22 cellular contexts compared by ENCODE assay signal in genomic region chr19:43544077-43544476, GRCh38. TPM values are rescaled to one million over a fixed set of nuclear protein-coding genes. Genes with fewer than 3 reads are reported as not detected.
A peak's percentile ranks its signal among the peaks of the same experiment; 100 is the strongest.
DNase-seq lines count a peak whose midpoint lies in the region; ATAC-seq and TF ChIP-seq lines count a peak whose summit lies in the region.
"Had no signal": no experiment of that assay in that cellular context is flagged by ENCODE, and none has a peak within 500 bp of the region (broad histone marks: within the 10 kb centered on the region; RNA-seq: fewer than 3 reads in every experiment).

No MANE protein-coding gene starts in this region.

- no peak overlapping the region for H3K27ac ChIP-seq in CD4-positive, alpha-beta T cell (ENCODE audit: low read depth, low read length)
- H3K27ac ChIP-seq in osteoblast (ENCODE audit: low read depth, low read length) (no peak overlapping the region), A673 (ENCODE audit: low read depth, low read length, poor library complexity, severe bottlenecking) (no peak overlapping the region)
- H3K27ac ChIP-seq: 22Rv1, C4-2B had no signal

- CTCF ChIA-PET in CD4-positive, alpha-beta T cell (lab: Charles Lee), result interaction anchor here (1.6 kb wide), 1 partner anchor 17 kb away, joined by 3 read pairs; no protein-coding TSS in a partner anchor
- CTCF ChIA-PET in A673 (lab: Charles Lee), result no interaction called here

- no peak for TF ChIP-seq CTCF in CD4-positive, alpha-beta T cell (IDR thresholded peaks at IDR 0.05)
- no peak for TF ChIP-seq CTCF in osteoblast (IDR thresholded peaks at IDR 0.05; ENCODE audit: extremely low read depth, low read depth, low read length)
- TF ChIP-seq CTCF in A673 (conservative IDR thresholded peaks at IDR 0.05; ENCODE audit: low read depth, low read length), result no peak

- no peaks in the 10 kb centered on the region for H3K4me1 Mint-ChIP-seq in activated T-cell treated with anti-CD3 and anti-CD28 coated beads, Interleukin-2, amount 50 U/mL, for 24 hours (ENCODE audit: low read depth)
- no peaks in the 10 kb centered on the region for H3K4me1 Mint-ChIP-seq in CD4-positive, alpha-beta T cell (ENCODE audit: low read depth)
- H3K4me1 Mint-ChIP-seq: CD4-positive, CD25-positive, alpha-beta regulatory T cell; CD8-positive, alpha-beta memory T cell; GM23338; H9 had no signal

- H4K20me1 ChIP-seq in osteoblast (ENCODE audit: insufficient read depth, low read length), result no peaks in the 10 kb centered on the region

- POLR2A ChIA-PET in CD4-positive, alpha-beta T cell (lab: Charles Lee), result no interaction called here
- POLR2A ChIA-PET in A673 (lab: Charles Lee; ENCODE audit: low non-redundant PET), result no interaction called here

- H3K9me3 Mint-ChIP-seq in activated T-cell treated with anti-CD3 and anti-CD28 coated beads, Interleukin-2, amount 50 U/mL, for 24 hours, result peaks cover 3% of the 10 kb centered on the region
- H3K9me3 Mint-ChIP-seq in CD4-positive, alpha-beta T cell, result peaks cover 3% of the 10 kb centered on the region

- H3K4me1 ChIP-seq in osteoblast (ENCODE audit: insufficient read depth, low read length) (no peaks in the 10 kb centered on the region), A673 (ENCODE audit: insufficient read depth, low read length, poor library complexity, severe bottlenecking) (no peaks in the 10 kb centered on the region)
- H3K4me1 ChIP-seq: BE2C had no signal

- no TSS peak for BruUV-seq in A673 (replicated peaks; lab: Mats Ljungman, UMichigan)

- ATAC-seq in CD4-positive, alpha-beta T cell (ENCODE audit: poor library complexity), result no peak
- ATAC-seq: GM12878, GM23338, HCT116 had no signal

- H3K36me3 ChIP-seq in osteoblast (ENCODE audit: insufficient read depth, low read length) (peaks cover 41% of the 10 kb centered on the region), A673 (ENCODE audit: insufficient read depth, low read length, poor library complexity, severe bottlenecking) (peaks cover 47% of the 10 kb centered on the region)

- no peaks in the 10 kb centered on the region for H3K27me3 ChIP-seq in CD4-positive, alpha-beta T cell (ENCODE audit: control insufficient read depth, insufficient read depth, low read length)
- H3K27me3 ChIP-seq in osteoblast (ENCODE audit: insufficient read depth, low read length) (no peaks in the 10 kb centered on the region), A673 (replicated peaks; ENCODE audit: insufficient read depth, low read depth, low read length, poor library complexity) (no peaks in the 10 kb centered on the region)
- H3K27me3 ChIP-seq: BE2C had no signal

- H3K27me3 Mint-ChIP-seq in activated T-cell treated with anti-CD3 and anti-CD28 coated beads, Interleukin-2, amount 50 U/mL, for 24 hours, result no peaks in the 10 kb centered on the region
- H3K27me3 Mint-ChIP-seq in CD4-positive, alpha-beta T cell, result no peaks in the 10 kb centered on the region
- H3K27me3 Mint-ChIP-seq: CD4-positive, CD25-positive, alpha-beta regulatory T cell; CD8-positive, alpha-beta memory T cell had no signal

- H3K4me3 ChIP-seq in osteoblast (ENCODE audit: insufficient read depth, low read length) (no peak overlapping the region), A673 (ENCODE audit: low read depth, low read length, poor library complexity, severe bottlenecking) (no peak overlapping the region)
- H3K4me3 ChIP-seq: GM12878, GM23338 had no signal

- H3K36me3 Mint-ChIP-seq in activated T-cell treated with anti-CD3 and anti-CD28 coated beads, Interleukin-2, amount 50 U/mL, for 24 hours (ENCODE audit: low read depth), result peaks cover 82% of the 10 kb centered on the region
- peaks cover 84% of the 10 kb centered on the region for H3K36me3 Mint-ChIP-seq in CD4-positive, alpha-beta T cell (ENCODE audit: low read depth)

- no peak for DNase-seq in activated T-cell treated with anti-CD3 and anti-CD28 coated beads, Interleukin-2, amount 50 U/mL, for 24 hours
- no peak for DNase-seq in activated T-cell treated with anti-CD3 and anti-CD28 coated beads, Interleukin-2, amount 50 U/mL, for 48 hours
- no peak for DNase-seq in CD4-positive, alpha-beta T cell
- peak; percentile 8 for DNase-seq in osteoblast (ENCODE audit: insufficient read length, low spot score, missing footprints)
- DNase-seq in effector CD4-positive, alpha-beta T cell, result no peak
- no peak for DNase-seq in A673 (ENCODE audit: low spot score)
- DNase-seq: ACHN; AML-193; BE2C; CD4-positive, CD25-positive, alpha-beta regulatory T cell; CD8-positive, alpha-beta memory T cell; DMS 273 treated with DMSO at 0.1 percent for 48 hours; DMS79; EL; GDM1; H9 had no signal

- no peak overlapping the region for H3K4me3 Mint-ChIP-seq in activated T-cell treated with anti-CD3 and anti-CD28 coated beads, Interleukin-2, amount 50 U/mL, for 24 hours
- H3K4me3 Mint-ChIP-seq in CD4-positive, alpha-beta T cell, result no peak overlapping the region
- H3K4me3 Mint-ChIP-seq: CD4-positive, CD25-positive, alpha-beta regulatory T cell; CD8-positive, alpha-beta memory T cell; GM23338; H9 had no signal

- no peak overlapping the region for H3K4me2 ChIP-seq in osteoblast (ENCODE audit: insufficient read depth, low read length)
- H3K4me2 ChIP-seq: GM23338 had no signal

- peak overlapping the region; percentile 63 for H3K27ac Mint-ChIP-seq in activated T-cell treated with anti-CD3 and anti-CD28 coated beads, Interleukin-2, amount 50 U/mL, for 24 hours
- H3K27ac Mint-ChIP-seq in CD4-positive, alpha-beta T cell, result peak overlapping the region; percentile 14
- H3K27ac Mint-ChIP-seq: CD4-positive, CD25-positive, alpha-beta regulatory T cell; GM23338; H9 had no signal

- H2AFZ ChIP-seq in osteoblast (ENCODE audit: low read length), result no peak overlapping the region
- H2AFZ ChIP-seq: GM23338 had no signal

- intact Hi-C loops in CD4-positive, alpha-beta T cell (cut with DNase I, micrococcal nuclease), result no loop called here
- intact Hi-C loops in A673 (cut with micrococcal nuclease; ENCODE audit: unreplicated experiment), result no loop called here

- H3K9me3 ChIP-seq in CD4-positive, alpha-beta T cell (ENCODE audit: control insufficient read depth, low read length), result peaks cover 2% of the 10 kb centered on the region
- no peaks in the 10 kb centered on the region for H3K9me3 ChIP-seq in osteoblast (ENCODE audit: low read depth, low read length)
- peaks cover under 1% of the 10 kb centered on the region for H3K9me3 ChIP-seq in A673 (ENCODE audit: low read depth, low read length, poor library complexity, severe bottlenecking)
- H3K9me3 ChIP-seq: BE2C had no signal

- H3K79me2 ChIP-seq in osteoblast (ENCODE audit: insufficient read depth, low read length), result no peaks in the 10 kb centered on the region

RNA-seq across cellular contexts. Expression of gene ZNF575, which starts 11.1 kb away (rescaled TPM):
- total RNA-seq in CD4-positive, alpha-beta T cell, result 1 to 10 TPM; 2.6 to 2.7 TPM
- 0.29 and 0.72 TPM in 2 replicates for total RNA-seq in osteoblast
- 2.8 and 3.1 TPM in 2 replicates for total RNA-seq in A673 (2021)
- total RNA-seq: H4, H9 had no signal

RNA-seq across cellular contexts. Expression of gene ETHE1, which starts 17.1 kb away (rescaled TPM):
- 10 to 100 TPM; 20.2 to 21.7 TPM for total RNA-seq in CD4-positive, alpha-beta T cell
- total RNA-seq in osteoblast (42.7 and 52.1 TPM in 2 replicates), A673 (2021) (8.8 and 15.3 TPM in 2 replicates)

RNA-seq across cellular contexts. Expression of gene XRCC1, which starts 31.2 kb away (rescaled TPM):
- total RNA-seq in CD4-positive, alpha-beta T cell, result 10 to 100 TPM; 25.1 to 26.2 TPM
- total RNA-seq in osteoblast (21.4 and 22.7 TPM in 2 replicates), A673 (2021) (69.4 and 86.0 TPM in 2 replicates)

RNA-seq across cellular contexts. Expression of gene PINLYP, which starts 31.5 kb away (rescaled TPM):
- not detected for total RNA-seq in CD4-positive, alpha-beta T cell
- total RNA-seq in osteoblast (0.72 and 2.9 TPM in 2 replicates), A673 (2021) (14.3 and 15.6 TPM in 2 replicates)
- total RNA-seq: CD4-positive, CD25-positive, alpha-beta regulatory T cell; H4 had no signal

RNA-seq across cellular contexts. Expression of gene PHLDB3, which starts 39.5 kb away (rescaled TPM):
- 10 to 100 TPM; 75.1 to 77.4 TPM for total RNA-seq in CD4-positive, alpha-beta T cell
- total RNA-seq in osteoblast (10.9 and 12.1 TPM in 2 replicates), A673 (2021) (9.0 and 11.2 TPM in 2 replicates)
